13 cellular contexts compared by ENCODE assay signal in the genomic region with DNA sequence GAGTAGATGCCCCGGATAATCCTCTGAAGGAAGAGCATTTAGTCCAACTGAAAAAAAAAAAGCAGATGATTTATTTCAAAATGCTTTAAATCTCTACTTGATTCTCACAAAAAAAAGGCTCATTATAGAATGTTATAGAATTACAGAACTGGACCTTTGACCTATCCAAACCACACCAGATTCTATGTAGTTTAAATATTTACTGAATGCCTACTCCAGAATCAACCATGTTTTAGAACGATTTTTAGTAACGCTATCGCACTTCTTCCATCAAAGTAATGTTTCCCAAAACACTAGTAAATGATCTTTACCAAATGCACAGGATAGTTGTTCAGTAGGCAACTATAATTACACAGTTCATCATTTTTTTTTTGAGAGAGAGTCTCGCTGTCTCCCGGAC. TPM values are rescaled to one million over a fixed set of nuclear protein-coding genes. Genes with fewer than 3 reads are reported as not detected.
DNase-seq lines count a peak whose midpoint lies in the region; ATAC-seq and TF ChIP-seq lines count a peak whose summit lies in the region.
"Had no signal": no experiment of that assay in that cellular context is flagged by ENCODE, and none has a peak within 500 bp of the region (broad histone marks: within the 10 kb centered on the region; RNA-seq: fewer than 3 reads in every experiment).

No MANE protein-coding gene starts in this region.

- H3K27me3 ChIP-seq in upper lobe of right lung: no peaks in the 10 kb centered on the region

- no peaks in the 10 kb centered on the region for H3K9me3 Mint-ChIP-seq in activated naive CD4-positive, alpha-beta T cell treated with anti-CD3 and anti-CD28 coated beads, Interleukin-2, amount 50 U/mL, for 24 hours
- H3K9me3 Mint-ChIP-seq in glutamatergic neuron (ENCODE audit: unreplicated experiment): peaks cover 20% of the 10 kb centered on the region
- peaks cover 0 to 1% of the 10 kb centered on the region in 2 donors for H3K9me3 Mint-ChIP-seq in stimulated activated naive B cell treated with anti-CD40 and anti-IgM and Interleukin-4, amounts not matched to agents 10 μg/mL and 1 μg/mL and 100 μg/mL, for 72 hours

- no peak for ATAC-seq in stimulated activated naive B cell treated with anti-CD40 and anti-IgM and Interleukin-4, amounts not matched to agents 10 μg/mL and 1 μg/mL and 100 μg/mL, for 72 hours (replicated peaks)
- ATAC-seq in upper lobe of right lung (no peak), GM18519 (IDR thresholded peaks at IDR 0.05; ENCODE audit: low FRiP score, unreplicated experiment) (no peak)

- TF ChIP-seq CTCF in VCaP (conservative IDR thresholded peaks at IDR 0.05) (no peak), glutamatergic neuron (IDR thresholded peaks at IDR 0.05; ENCODE audit: partially characterized antibody, unreplicated experiment) (no peak), upper lobe of right lung (IDR thresholded peaks at IDR 0.05) (no peak)

- H3K4me3 Mint-ChIP-seq in activated naive CD4-positive, alpha-beta T cell treated with anti-CD3 and anti-CD28 coated beads, Interleukin-2, amount 50 U/mL, for 24 hours: peak overlapping the region; percentile 94
- H3K4me3 Mint-ChIP-seq in glutamatergic neuron (ENCODE audit: unreplicated experiment): peak overlapping the region; percentile 94
- peak overlapping the region; percentile 97 to 98 for H3K4me3 Mint-ChIP-seq in stimulated activated naive B cell treated with anti-CD40 and anti-IgM and Interleukin-4, amounts not matched to agents 10 μg/mL and 1 μg/mL and 100 μg/mL, for 72 hours

- peak overlapping the region; percentile 94; the same call in 1 of the 2 replicates for H3K27ac ChIP-seq in VCaP
- H3K27ac ChIP-seq in upper lobe of right lung: no peak overlapping the region
- H3K27ac ChIP-seq: skin epidermis had no signal

- H3K4me1 Mint-ChIP-seq in activated naive CD4-positive, alpha-beta T cell treated with anti-CD3 and anti-CD28 coated beads, Interleukin-2, amount 50 U/mL, for 24 hours: peaks cover 56% of the 10 kb centered on the region
- peaks cover 3% of the 10 kb centered on the region for H3K4me1 Mint-ChIP-seq in glutamatergic neuron (ENCODE audit: low read depth, unreplicated experiment)
- peaks cover 32 to 56% of the 10 kb centered on the region in 2 donors for H3K4me1 Mint-ChIP-seq in stimulated activated naive B cell treated with anti-CD40 and anti-IgM and Interleukin-4, amounts not matched to agents 10 μg/mL and 1 μg/mL and 100 μg/mL, for 72 hours

- intact Hi-C loops in upper lobe of right lung (cut with DNase I): no loop called here

- H3K4me3 ChIP-seq in upper lobe of right lung: no peak overlapping the region

- peaks cover 28% of the 10 kb centered on the region for H3K4me1 ChIP-seq in upper lobe of right lung

- H3K36me3 Mint-ChIP-seq in activated naive CD4-positive, alpha-beta T cell treated with anti-CD3 and anti-CD28 coated beads, Interleukin-2, amount 50 U/mL, for 24 hours: peaks cover 44% of the 10 kb centered on the region
- peaks cover 6% of the 10 kb centered on the region for H3K36me3 Mint-ChIP-seq in glutamatergic neuron (ENCODE audit: unreplicated experiment)
- H3K36me3 Mint-ChIP-seq in stimulated activated naive B cell treated with anti-CD40 and anti-IgM and Interleukin-4, amounts not matched to agents 10 μg/mL and 1 μg/mL and 100 μg/mL, for 72 hours: peaks cover 50 to 65% of the 10 kb centered on the region in 2 donors

- H3K27ac Mint-ChIP-seq in activated naive CD4-positive, alpha-beta T cell treated with anti-CD3 and anti-CD28 coated beads, Interleukin-2, amount 50 U/mL, for 24 hours: peak overlapping the region; percentile 94
- H3K27ac Mint-ChIP-seq in glutamatergic neuron (ENCODE audit: unreplicated experiment): no peak overlapping the region
- H3K27ac Mint-ChIP-seq in stimulated activated naive B cell treated with anti-CD40 and anti-IgM and Interleukin-4, amounts not matched to agents 10 μg/mL and 1 μg/mL and 100 μg/mL, for 72 hours: peak overlapping the region; percentile 100

- no peak for DNase-seq in activated naive CD4-positive, alpha-beta T cell treated with Interleukin-2 at 50 U/mL for 16 hours
- no peak for DNase-seq in glutamatergic neuron
- DNase-seq in stimulated activated naive B cell treated with anti-CD40 and anti-IgM and Interleukin-4, amounts not matched to agents 10 μg/mL and 1 μg/mL and 100 μg/mL, for 72 hours: no peak
- no peak for DNase-seq in effector CD4-positive, alpha-beta T cell
- DNase-seq in upper lobe of right lung: no peak
- DNase-seq: activated CD4-positive, alpha-beta T cell treated with anti-CD3 and anti-CD28 coated beads for 1 hour; Kasumi-1; NCI-H526 treated with DMSO at 0.1 percent for 48 hours; stimulated activated naive CD4-positive, alpha-beta T cell treated with Interleukin-2 at 50 U/mL for 16 hours had no signal

- peaks cover 32% of the 10 kb centered on the region for H3K36me3 ChIP-seq in upper lobe of right lung

- H3K9me3 ChIP-seq in upper lobe of right lung: no peaks in the 10 kb centered on the region

- no peaks in the 10 kb centered on the region for H3K27me3 Mint-ChIP-seq in activated naive CD4-positive, alpha-beta T cell treated with anti-CD3 and anti-CD28 coated beads, Interleukin-2, amount 50 U/mL, for 24 hours
- H3K27me3 Mint-ChIP-seq in glutamatergic neuron (ENCODE audit: unreplicated experiment): peaks cover 15% of the 10 kb centered on the region
- no peaks in the 10 kb centered on the region for H3K27me3 Mint-ChIP-seq in stimulated activated naive B cell treated with anti-CD40 and anti-IgM and Interleukin-4, amounts not matched to agents 10 μg/mL and 1 μg/mL and 100 μg/mL, for 72 hours

RNA-seq across cellular contexts. Expression of a gene that starts 2.6 kb away (rescaled TPM):
- total RNA-seq in glutamatergic neuron (ENCODE audit: unreplicated experiment) (635 TPM), upper lobe of right lung (1,185 TPM)

RNA-seq across cellular contexts. Expression of a gene that starts 15.1 kb away (rescaled TPM):
- total RNA-seq in glutamatergic neuron (ENCODE audit: unreplicated experiment) (8.0 TPM), upper lobe of right lung (6.0 TPM)

RNA-seq across cellular contexts. Expression of a gene that starts 36.8 kb away (rescaled TPM):
- 94.2 TPM for total RNA-seq in glutamatergic neuron (ENCODE audit: unreplicated experiment)
- 157 TPM for total RNA-seq in upper lobe of right lung

RNA-seq across cellular contexts. Expression of a gene that starts 37.0 kb away (rescaled TPM):
- total RNA-seq in glutamatergic neuron (ENCODE audit: unreplicated experiment): 20.6 TPM
- 27.1 TPM for total RNA-seq in upper lobe of right lung

RNA-seq across cellular contexts. Expression of a gene that starts 51.4 kb away (rescaled TPM):
- total RNA-seq in glutamatergic neuron (ENCODE audit: unreplicated experiment) (19.1 TPM), upper lobe of right lung (5.6 TPM)
